2 cellular contexts compared by ENCODE assay signal in genomic region chr6:79612457-79612856, GRCh38.
TF ChIP-seq lines count a peak whose summit lies in the region.

No MANE protein-coding gene starts in this region.

TF ChIP-seq in SK-N-SH treated with all-trans-retinoic acid at 6 μM for 48 hours, 23 proteins besides CTCF, POLR2A, EP300 and RAD21 (continued from another document):
- 0 out of 2 replicates have a peak, but pooled peaks have one; percentile 28 for TF ChIP-seq CSRNP3 (CRISPR knock-in tag; IDR thresholded peaks at IDR 0.05)
- no peak for TF ChIP-seq ZNF8 (CRISPR knock-in tag; IDR thresholded peaks at IDR 0.05)
- no peak for TF ChIP-seq ZFP30 (CRISPR knock-in tag; IDR thresholded peaks at IDR 0.05)
TF ChIP-seq in SK-N-SH treated with all-trans-retinoic acid at 6 μM for 48 hours: peak in this region for 2.

TF ChIP-seq in WTC11, 78 proteins besides CTCF, POLR2A, EP300 and RAD21 (continued from another document):
- TF ChIP-seq ARID4B (CRISPR knock-in tag; IDR thresholded peaks at IDR 0.05; ENCODE audit: borderline replicate concordance) (no peak), USF2 (CRISPR knock-in tag; IDR thresholded peaks at IDR 0.05) (no peak), ZNF396 (CRISPR knock-in tag; IDR thresholded peaks at IDR 0.05; ENCODE audit: borderline replicate concordance) (no peak), NR2C2 (CRISPR knock-in tag; IDR thresholded peaks at IDR 0.05) (no peak), FOXJ3 (CRISPR knock-in tag; IDR thresholded peaks at IDR 0.05; ENCODE audit: borderline replicate concordance) (no peak), ATF1 (CRISPR knock-in tag; IDR thresholded peaks at IDR 0.05) (no peak), NFATC4 (CRISPR knock-in tag; IDR thresholded peaks at IDR 0.05) (no peak), ZNF263 (CRISPR knock-in tag; IDR thresholded peaks at IDR 0.05; ENCODE audit: low read depth) (no peak), USF1 (CRISPR knock-in tag; IDR thresholded peaks at IDR 0.05) (no peak), ZNF671 (CRISPR knock-in tag; IDR thresholded peaks at IDR 0.05) (no peak), E2F1 (CRISPR knock-in tag; IDR thresholded peaks at IDR 0.05) (no peak), E2F4 (CRISPR knock-in tag; IDR thresholded peaks at IDR 0.05; ENCODE audit: borderline replicate concordance, low read depth) (no peak), NR1H2 (CRISPR knock-in tag; IDR thresholded peaks at IDR 0.05) (no peak), CDX4 (CRISPR knock-in tag; IDR thresholded peaks at IDR 0.05; ENCODE audit: borderline replicate concordance) (no peak)
